9 cellular contexts compared by ENCODE assay signal in the genomic region with DNA sequence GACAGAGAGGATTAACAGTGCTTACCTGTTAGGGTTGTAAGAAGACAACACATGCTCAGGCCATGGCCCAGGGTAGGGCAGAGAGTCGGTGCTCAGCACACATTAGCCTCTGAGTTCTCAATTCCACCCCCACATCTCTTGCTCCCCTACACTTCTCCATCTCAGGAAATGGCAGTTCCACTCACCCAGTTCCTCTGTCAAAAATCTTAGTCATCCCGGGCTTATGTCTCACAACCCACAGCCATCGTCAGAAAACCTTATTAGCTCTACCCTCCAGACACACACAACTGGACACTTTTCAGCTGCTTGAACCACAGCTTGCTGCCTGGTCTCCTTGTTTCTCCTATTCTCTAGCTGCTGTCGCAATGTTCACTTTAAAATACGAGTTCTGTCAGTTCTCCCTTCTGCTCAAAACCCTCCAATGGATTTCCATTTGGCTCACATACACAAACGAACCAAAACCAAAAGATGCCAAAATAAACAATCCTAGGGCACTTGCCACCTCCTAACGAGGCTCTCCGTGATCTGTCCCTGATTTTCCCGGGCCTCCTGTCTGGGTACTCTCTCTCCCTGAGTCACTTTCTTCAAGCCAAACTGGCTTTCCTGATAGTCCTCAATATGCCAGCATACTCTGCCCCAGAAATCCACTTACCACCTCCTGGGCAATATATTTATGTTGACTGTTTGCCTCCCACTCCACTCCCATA.
DNase-seq lines count a peak whose midpoint lies in the region; ATAC-seq and TF ChIP-seq lines count a peak whose summit lies in the region.
"Had no signal": no experiment of that assay in that cellular context is flagged by ENCODE, and none has a peak within 500 bp of the region (broad histone marks: within the 10 kb centered on the region; RNA-seq: fewer than 3 reads in every experiment).

No MANE protein-coding gene starts in this region.

- H3K4me1 Mint-ChIP-seq in activated CD4-positive, alpha-beta memory T cell treated with anti-CD3 and anti-CD28 coated beads for 36 hours (ENCODE audit: low read depth) = peaks cover 9% of the 10 kb centered on the region
- H3K4me1 Mint-ChIP-seq in activated CD4-positive, alpha-beta memory T cell treated with anti-CD3 and anti-CD28 coated beads, Interleukin-2, amount 10 ng/mL, durations not matched to agents 7 days and 5 days = peaks cover 13% of the 10 kb centered on the region
- peaks cover 17% of the 10 kb centered on the region for H3K4me1 Mint-ChIP-seq in progenitor cell of endocrine pancreas (ENCODE audit: low read depth)

- peak overlapping the region; percentile 50 for H3K27ac ChIP-seq in RWPE1
- no peak overlapping the region for H3K27ac ChIP-seq in lung (ENCODE audit: low read depth in 1 of 2, low read length in 1 of 2)
- H3K27ac ChIP-seq: VCaP had no signal

- intact Hi-C loops in activated CD4-positive, alpha-beta memory T cell treated with anti-CD3 and anti-CD28 coated beads for 36 hours (cut with micrococcal nuclease) = loop anchor here (5.0 kb wide), 1 partner anchor 89 kb away; a partner anchor contains a TSS

- POLR2A ChIA-PET in activated CD4-positive, alpha-beta memory T cell treated with anti-CD3 and anti-CD28 coated beads for 36 hours (lab: Charles Lee) = no interaction called here
- POLR2A ChIA-PET in activated CD4-positive, alpha-beta memory T cell treated with anti-CD3 and anti-CD28 coated beads, Interleukin-2, amount 10 ng/mL, durations not matched to agents 7 days and 5 days (lab: Charles Lee) = no interaction called here
- POLR2A ChIA-PET in RWPE1 (lab: Yijun Ruan, JAX; ENCODE audit: low non-redundant PET) = no interaction called here

- CTCF ChIA-PET in activated CD4-positive, alpha-beta memory T cell treated with anti-CD3 and anti-CD28 coated beads for 36 hours (lab: Charles Lee) = no interaction called here
- CTCF ChIA-PET in activated CD4-positive, alpha-beta memory T cell treated with anti-CD3 and anti-CD28 coated beads, Interleukin-2, amount 10 ng/mL, durations not matched to agents 7 days and 5 days (lab: Charles Lee) = no interaction called here
- CTCF ChIA-PET in RWPE1 (lab: Yijun Ruan, JAX) = no interaction called here

- H3K4me3 Mint-ChIP-seq in activated CD4-positive, alpha-beta memory T cell treated with anti-CD3 and anti-CD28 coated beads for 36 hours = no peak overlapping the region
- H3K4me3 Mint-ChIP-seq in activated CD4-positive, alpha-beta memory T cell treated with anti-CD3 and anti-CD28 coated beads, Interleukin-2, amount 10 ng/mL, durations not matched to agents 7 days and 5 days = no peak overlapping the region
- H3K4me3 Mint-ChIP-seq in progenitor cell of endocrine pancreas (ENCODE audit: low read depth) = no peak overlapping the region

- H3K9me3 Mint-ChIP-seq in activated CD4-positive, alpha-beta memory T cell treated with anti-CD3 and anti-CD28 coated beads for 36 hours = no peaks in the 10 kb centered on the region
- H3K9me3 Mint-ChIP-seq in activated CD4-positive, alpha-beta memory T cell treated with anti-CD3 and anti-CD28 coated beads, Interleukin-2, amount 10 ng/mL, durations not matched to agents 7 days and 5 days = no peaks in the 10 kb centered on the region
- H3K9me3 Mint-ChIP-seq in progenitor cell of endocrine pancreas (ENCODE audit: low read depth) = no peaks in the 10 kb centered on the region

- peak; percentile 30 for DNase-seq in activated CD4-positive, alpha-beta memory T cell treated with anti-CD3 and anti-CD28 coated beads for 36 hours
- DNase-seq in activated CD4-positive, alpha-beta memory T cell treated with anti-CD3 and anti-CD28 coated beads, Interleukin-2, amount 10 ng/mL, durations not matched to agents 7 days and 5 days = no peak
- DNase-seq in RWPE1 (ENCODE audit: low spot score) = no peak
- DNase-seq in lung (ENCODE audit: low spot score) = no peak
- no peak for DNase-seq in progenitor cell of endocrine pancreas (ENCODE audit: low spot score, unreplicated experiment)
- DNase-seq in stimulated activated naive CD4-positive, alpha-beta T cell (lab: John Stamatoyannopoulos, UW) = no peak
- DNase-seq in nucleus accumbens (lab: John Stamatoyannopoulos, UW) = no peak

- peak; percentile 50 for ATAC-seq in HG03025 (IDR thresholded peaks at IDR 0.05; ENCODE audit: low FRiP score, unreplicated experiment)
- ATAC-seq in lung (ENCODE audit: insufficient read depth, low FRiP score) = peak; percentile 38

- H3K9me3 ChIP-seq in lung (ENCODE audit: control insufficient read depth in 2 of 2, insufficient read depth in 1 of 2, low read length in 1 of 2) = peaks cover 0 to 4% of the 10 kb centered on the region in 2 donors

- H3K4me1 ChIP-seq in lung (ENCODE audit: control insufficient read depth in 2 of 2, insufficient read depth in 2 of 2, low read length in 2 of 2) = peaks cover 5 to 6% of the 10 kb centered on the region in 2 donors

- H3K27ac Mint-ChIP-seq in activated CD4-positive, alpha-beta memory T cell treated with anti-CD3 and anti-CD28 coated beads for 36 hours = no peak overlapping the region
- H3K27ac Mint-ChIP-seq in activated CD4-positive, alpha-beta memory T cell treated with anti-CD3 and anti-CD28 coated beads, Interleukin-2, amount 10 ng/mL, durations not matched to agents 7 days and 5 days = no peak overlapping the region
- H3K27ac Mint-ChIP-seq in progenitor cell of endocrine pancreas = no peak overlapping the region

- no peaks in the 10 kb centered on the region for H3K27me3 ChIP-seq in lung (ENCODE audit: control insufficient read depth, insufficient read depth)

- no peaks in the 10 kb centered on the region for H3K27me3 Mint-ChIP-seq in activated CD4-positive, alpha-beta memory T cell treated with anti-CD3 and anti-CD28 coated beads for 36 hours
- no peaks in the 10 kb centered on the region for H3K27me3 Mint-ChIP-seq in activated CD4-positive, alpha-beta memory T cell treated with anti-CD3 and anti-CD28 coated beads, Interleukin-2, amount 10 ng/mL, durations not matched to agents 7 days and 5 days
- H3K27me3 Mint-ChIP-seq in progenitor cell of endocrine pancreas = no peaks in the 10 kb centered on the region

- WGBS in lung, 2 donors = 40 to 43% methylated on average over 9 of the region's 9 CpGs

- peaks cover 0 to 6% of the 10 kb centered on the region in 2 donors for H3K36me3 ChIP-seq in lung (ENCODE audit: control insufficient read depth in 2 of 2, insufficient read depth in 2 of 2, low read length in 2 of 2)

- no peak overlapping the region for H3K4me3 ChIP-seq in lung

- TF ChIP-seq CTCF in RWPE1 (conservative IDR thresholded peaks at IDR 0.05; ENCODE audit: low read depth) (no peak), lung (IDR thresholded peaks at IDR 0.05; ENCODE audit: control extremely low read depth, extremely low read depth) (no peak), progenitor cell of endocrine pancreas (IDR thresholded peaks at IDR 0.05; ENCODE audit: unreplicated experiment) (no peak)

- peaks cover 7% of the 10 kb centered on the region for H3K36me3 Mint-ChIP-seq in activated CD4-positive, alpha-beta memory T cell treated with anti-CD3 and anti-CD28 coated beads for 36 hours
- no peaks in the 10 kb centered on the region for H3K36me3 Mint-ChIP-seq in activated CD4-positive, alpha-beta memory T cell treated with anti-CD3 and anti-CD28 coated beads, Interleukin-2, amount 10 ng/mL, durations not matched to agents 7 days and 5 days (ENCODE audit: low read depth)
- peaks cover 29% of the 10 kb centered on the region for H3K36me3 Mint-ChIP-seq in progenitor cell of endocrine pancreas (ENCODE audit: insufficient read depth)
